8 cellular contexts compared by ENCODE assay signal in genomic region chr20:63537525-63538203, GRCh38. TPM values are rescaled to one million over a fixed set of nuclear protein-coding genes. Genes with fewer than 3 reads are reported as not detected.
DNase-seq lines count a peak whose midpoint lies in the region; ATAC-seq and TF ChIP-seq lines count a peak whose summit lies in the region.

No MANE protein-coding gene starts in this region.

- peak overlapping the region; percentile 60 to 95 for H3K9ac ChIP-seq in duodenal mucosa (ENCODE audit: low read depth in 1 of 2, low read length in 2 of 2)

- peak overlapping the region; percentile 48 for H3K4me3 ChIP-seq in CD8-positive, alpha-beta T cell (ENCODE audit: low read depth, low read length)
- peak overlapping the region; percentile 72 to 80 for H3K4me3 ChIP-seq in duodenal mucosa (ENCODE audit: low read depth in 1 of 2, low read length in 2 of 2)

- peak; percentile 84 to 95 (median 91) for DNase-seq in CD8-positive, alpha-beta T cell
- peak; percentile 12 for DNase-seq in NCI-H748 treated with DMSO at 0.1 percent for 48 hours (lab: John Stamatoyannopoulos, UW)
- DNase-seq in activated CD4-positive, alpha-beta T cell treated with anti-CD3 and anti-CD28 coated beads, Interleukin-2, amount 50 U/mL, for 4 hours, result peak; percentile 89
- DNase-seq in lung microvascular endothelial cell (ENCODE audit: low read depth in 2 of 2), result peak; percentile 92 to 93
- DNase-seq in stimulated activated CD8-positive, alpha-beta memory T cell treated with anti-CD3 and anti-CD28 coated beads, Interleukin-12 subunit alpha, Interleukin-12 subunit beta, amount 100 ng/mL, for 1 hour (ENCODE audit: low read depth), result peak; percentile 82

- TF ChIP-seq CTCF in CD8-positive, alpha-beta T cell (IDR thresholded peaks at IDR 0.05), result peak; percentile 91

- H3K4me3 Mint-ChIP-seq in CD8-positive, alpha-beta T cell, result peak overlapping the region; percentile 75

- no peaks in the 10 kb centered on the region for H3K36me3 ChIP-seq in CD8-positive, alpha-beta T cell (ENCODE audit: insufficient read depth, low read length)
- H3K36me3 ChIP-seq in duodenal mucosa (ENCODE audit: control insufficient read depth in 1 of 2, insufficient read depth in 2 of 2, low read length in 2 of 2), result no peaks in the 10 kb centered on the region

- H3K27me3 Mint-ChIP-seq in CD8-positive, alpha-beta T cell (ENCODE audit: low read depth), result no peaks in the 10 kb centered on the region

- intact Hi-C loops in CD8-positive, alpha-beta T cell (cut with DNase I, micrococcal nuclease), result loop anchor here (1.0 to 5.0 kb wide), 21 partner anchors 16 to 585 kb away; partner anchors contain the start of genes ARFRP1 (in 2 of the 2), GMEB2 (in 2 of the 2), PPDPF (in 2 of the 2) and UCKL1 (in 2 of the 2)

- H3K27ac Mint-ChIP-seq in CD8-positive, alpha-beta T cell, result peak overlapping the region; percentile 81

- H3K27me3 ChIP-seq in CD8-positive, alpha-beta T cell (ENCODE audit: insufficient read depth, low read length), result no peaks in the 10 kb centered on the region
- H3K27me3 ChIP-seq in duodenal mucosa (ENCODE audit: control insufficient read depth in 1 of 2, insufficient read depth in 2 of 2, low read length in 2 of 2), result peaks cover 0 to 7% of the 10 kb centered on the region in 2 donors

- peaks cover 22% of the 10 kb centered on the region for H3K4me1 ChIP-seq in CD8-positive, alpha-beta T cell (ENCODE audit: insufficient read depth, low read length)
- peaks cover 18 to 29% of the 10 kb centered on the region in 2 donors for H3K4me1 ChIP-seq in duodenal mucosa (ENCODE audit: control insufficient read depth in 1 of 2, insufficient read depth in 2 of 2, low read length in 2 of 2)

- no peaks in the 10 kb centered on the region for H3K9me3 ChIP-seq in CD8-positive, alpha-beta T cell (ENCODE audit: low read length)
- no peaks in the 10 kb centered on the region for H3K9me3 ChIP-seq in duodenal mucosa (ENCODE audit: control insufficient read depth in 1 of 2, low read length in 2 of 2)

- POLR2A ChIA-PET in CD8-positive, alpha-beta T cell (lab: Charles Lee), result interaction anchor here (0.6 to 4.8 kb wide), 13 partner anchors 9 to 327 kb away, joined by 3 to 57 read pairs (median 5); partner anchors contain the start of genes ARFRP1, GMEB2, HELZ2 and LIME1

- CTCF ChIA-PET in CD8-positive, alpha-beta T cell (lab: Charles Lee), result interaction anchor here (0.6 to 4.3 kb wide), 37 partner anchors 8 to 584 kb away, joined by 3 to 60 read pairs (median 4); partner anchors contain the start of genes HELZ2, LIME1, PPDPF and RTEL1

- peak; percentile 90 for ATAC-seq in CD8-positive, alpha-beta T cell
- ATAC-seq in GM19372 (IDR thresholded peaks at IDR 0.05; ENCODE audit: low read depth, unreplicated experiment) (peak; percentile 85), HG03520 (IDR thresholded peaks at IDR 0.05; ENCODE audit: unreplicated experiment) (peak; percentile 82)

- H3K36me3 Mint-ChIP-seq in CD8-positive, alpha-beta T cell, result no peaks in the 10 kb centered on the region

- H3K4me1 Mint-ChIP-seq in CD8-positive, alpha-beta T cell (ENCODE audit: low read depth), result peaks cover 14% of the 10 kb centered on the region

- no peaks in the 10 kb centered on the region for H3K9me3 Mint-ChIP-seq in CD8-positive, alpha-beta T cell

- peak overlapping the region; percentile 34 for H3K27ac ChIP-seq in CD8-positive, alpha-beta T cell (ENCODE audit: low read depth, low read length)
- H3K27ac ChIP-seq in duodenal mucosa (ENCODE audit: low read depth, low read length), result peak overlapping the region; percentile 96

RNA-seq across cellular contexts. Expression of gene PTK6, which starts 0.5 kb away (rescaled TPM):
- under 1 TPM; 0.11 to 0.14 TPM for total RNA-seq in CD8-positive, alpha-beta T cell
- total RNA-seq in lung microvascular endothelial cell, result under 0.01 TPM in 1 of 2 replicates, not detected in the other

RNA-seq across cellular contexts. Expression of gene SRMS, which starts 9.9 kb away (rescaled TPM):
- total RNA-seq in CD8-positive, alpha-beta T cell, result not detected
- total RNA-seq in lung microvascular endothelial cell, result not detected in 2 replicates

RNA-seq across cellular contexts. Expression of gene FNDC11, which starts 16.3 kb away (rescaled TPM):
- under 1 TPM; 0.50 to 0.52 TPM for total RNA-seq in CD8-positive, alpha-beta T cell
- 0.87 and 2.6 TPM in 2 replicates for total RNA-seq in lung microvascular endothelial cell

RNA-seq across cellular contexts. Expression of gene PPDPF, which starts 17.1 kb away (rescaled TPM):
- total RNA-seq in CD8-positive, alpha-beta T cell, result 100 to 1,000 TPM; 284 to 287 TPM
- 16.3 and 21.2 TPM in 2 replicates for total RNA-seq in lung microvascular endothelial cell

RNA-seq across cellular contexts. Expression of gene HELZ2, which starts 36.4 kb away (rescaled TPM):
- total RNA-seq in CD8-positive, alpha-beta T cell, result 10 to 100 TPM; 43.3 to 48.0 TPM
- 21.1 and 35.5 TPM in 2 replicates for total RNA-seq in lung microvascular endothelial cell

Comparison
In these comparisons a context has a peak if more than half of its experiments do, and no peak if none do; other contexts are left out.
1. Peak in every context shown above with its lines: DNase-seq, ATAC-seq, H3K4me3 ChIP-seq and H3K27ac ChIP-seq.
2. DNase-seq: peak in every context shown above with its lines; median percentile 92 in lung microvascular endothelial cell; 91 in CD8-positive, alpha-beta T cell; 89 in activated CD4-positive, alpha-beta T cell treated with anti-CD3 and anti-CD28 coated beads, Interleukin-2, amount 50 U/mL, for 4 hours; 82 in stimulated activated CD8-positive, alpha-beta memory T cell treated with anti-CD3 and anti-CD28 coated beads, Interleukin-12 subunit alpha, Interleukin-12 subunit beta, amount 100 ng/mL, for 1 hour; 12 in NCI-H748 treated with DMSO at 0.1 percent for 48 hours.